In genomic region chr14:65080954-65081747, GRCh38 we compare ENCODE assay signal across 12 cellular contexts. TPM values are rescaled to one million over a fixed set of nuclear protein-coding genes. Genes with fewer than 3 reads are reported as not detected.
DNase-seq lines count a peak whose midpoint lies in the region; TF ChIP-seq lines count a peak whose summit lies in the region.
"Had no signal": no experiment of that assay in that cellular context is flagged by ENCODE, and none has a peak within 500 bp of the region (broad histone marks: within the 10 kb centered on the region; RNA-seq: fewer than 3 reads in every experiment).

No MANE protein-coding gene starts in this region.

- DNase-seq in CD1c-positive myeloid dendritic cell (ENCODE audit: extremely low spot score) (peak; percentile 23), RPMI7951 (ENCODE audit: low read depth) (peak; percentile 15), fibroblast of peridontal ligament (ENCODE audit: extremely low read depth) (peak; percentile 47), A673 (ENCODE audit: low spot score) (no peak), DMS53 treated with DMSO at 0.1 percent for 48 hours (lab: John Stamatoyannopoulos, UW; ENCODE audit: unreplicated experiment) (no peak), DMS79 treated with DMSO at 0.1 percent for 48 hours (lab: John Stamatoyannopoulos, UW) (no peak), uterus (no peak)
- DNase-seq: activated CD4-positive, alpha-beta T cell treated with anti-CD3 and anti-CD28 coated beads, Interleukin-2, amount 50 U/mL, for 1 hour; hippocampal formation; NCI-H2171 had no signal

- CTCF ChIA-PET in A673 (lab: Charles Lee), result no interaction called here

- TF ChIP-seq POLR2A in uterus (IDR thresholded peaks at IDR 0.05), result no peak

- H3K4me3 ChIP-seq in neutrophil (ENCODE audit: low read depth in 1 of 2, low read length in 1 of 2), result peak overlapping the region in 1 of 2 experiments; percentile 42
- no peak overlapping the region for H3K4me3 ChIP-seq in A673 (ENCODE audit: low read depth, low read length, poor library complexity, severe bottlenecking)
- no peak overlapping the region for H3K4me3 ChIP-seq in uterus
- H3K4me3 ChIP-seq: breast epithelium had no signal

- BruUV-seq in A673 (replicated peaks; lab: Mats Ljungman, UMichigan), result no TSS peak

- H3K9me3 ChIP-seq in neutrophil (no peaks in the 10 kb centered on the region), A673 (ENCODE audit: low read depth, low read length, poor library complexity, severe bottlenecking) (peaks cover 7% of the 10 kb centered on the region), uterus (no peaks in the 10 kb centered on the region)
- H3K9me3 ChIP-seq: breast epithelium had no signal

- intact Hi-C loops in A673 (cut with micrococcal nuclease; ENCODE audit: unreplicated experiment), result no loop called here
- intact Hi-C loops in uterus (cut with DNase I; ENCODE audit: low total_unique reads), result no loop called here

- peaks cover 55% of the 10 kb centered on the region for H3K36me3 ChIP-seq in neutrophil
- peaks cover 38% of the 10 kb centered on the region for H3K36me3 ChIP-seq in A673 (ENCODE audit: insufficient read depth, low read length, poor library complexity, severe bottlenecking)
- H3K36me3 ChIP-seq in uterus, result no peaks in the 10 kb centered on the region

- TF ChIP-seq CTCF in neutrophil (IDR thresholded peaks at IDR 0.05) (no peak), A673 (conservative IDR thresholded peaks at IDR 0.05; ENCODE audit: low read depth, low read length) (no peak), uterus (IDR thresholded peaks at IDR 0.05) (no peak)

- H3K27ac ChIP-seq in neutrophil (peak overlapping the region; percentile 92), A673 (ENCODE audit: low read depth, low read length, poor library complexity, severe bottlenecking) (no peak overlapping the region), uterus (peak overlapping the region in 1 of 2 donors; percentile 55)
- H3K27ac ChIP-seq: breast epithelium had no signal

- POLR2A ChIA-PET in A673 (lab: Charles Lee; ENCODE audit: low non-redundant PET), result no interaction called here

- H3K27me3 ChIP-seq in neutrophil (no peaks in the 10 kb centered on the region), A673 (replicated peaks; ENCODE audit: insufficient read depth, low read depth, low read length, poor library complexity) (no peaks in the 10 kb centered on the region), uterus (no peaks in the 10 kb centered on the region)
- H3K27me3 ChIP-seq: breast epithelium had no signal

- peaks cover 70 to 75% of the 10 kb centered on the region in 2 experiments for H3K4me1 ChIP-seq in neutrophil (ENCODE audit: control insufficient read depth in 1 of 2, insufficient read depth in 1 of 2, low read depth in 1 of 2, low read length in 1 of 2)
- H3K4me1 ChIP-seq in A673 (ENCODE audit: insufficient read depth, low read length, poor library complexity, severe bottlenecking), result no peaks in the 10 kb centered on the region
- H3K4me1 ChIP-seq in uterus, result peaks cover 3 to 13% of the 10 kb centered on the region in 2 donors
- H3K4me1 ChIP-seq: breast epithelium had no signal

RNA-seq across cellular contexts. Expression of gene MAX, which starts 21.2 kb away (rescaled TPM):
- total RNA-seq in RPMI7951 (2014; rRNA removed; shearing (Covaris generic)), result 28.2 and 36.8 TPM in 2 replicates
- total RNA-seq in A673 (2021), result 75.1 and 81.2 TPM in 2 replicates
- total RNA-seq in uterus, result 100 to 1,000 TPM in 1 of 4 donors, 10 to 100 TPM in 3; 32.6 to 153 (median 68.4) TPM

Comparison
In these comparisons a context has a peak if more than half of its experiments do, and no peak if none do; other contexts are left out.
1. DNase-seq: peak in CD1c-positive myeloid dendritic cell (single experiment), RPMI7951 (single experiment) and fibroblast of peridontal ligament (single experiment); none in A673 (single experiment), DMS53 treated with DMSO at 0.1 percent for 48 hours (single experiment), DMS79 treated with DMSO at 0.1 percent for 48 hours (single experiment) and uterus (0 of 2).